7 cellular contexts compared by ENCODE assay signal in the genomic region with DNA sequence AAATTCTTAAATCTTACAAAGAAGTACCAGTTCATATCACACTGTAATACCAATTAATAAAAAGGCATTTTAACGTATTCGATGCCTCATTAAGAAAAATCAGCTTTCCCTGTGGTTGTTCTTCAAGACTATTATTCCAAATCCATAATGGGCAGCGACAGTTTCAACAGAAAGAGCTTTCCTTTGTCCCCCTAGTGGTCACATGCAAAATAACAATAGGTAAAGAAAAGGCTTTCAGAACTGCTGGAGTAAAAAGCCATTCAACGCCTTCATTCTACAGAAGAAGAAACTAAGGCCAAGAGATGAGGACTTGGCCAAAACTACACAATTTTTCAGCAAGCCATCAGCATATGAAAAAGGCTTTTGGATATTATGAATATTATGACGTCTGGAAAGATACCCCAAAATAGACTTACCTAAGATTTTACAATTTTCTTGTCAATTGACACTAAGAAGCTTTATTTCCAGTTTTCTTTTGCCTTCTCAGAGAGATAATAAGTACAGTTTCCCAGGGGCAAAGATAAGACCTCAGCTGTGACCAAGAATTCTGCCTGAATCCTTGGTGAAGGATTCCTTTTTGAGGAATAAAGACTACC. TPM values are rescaled to one million over a fixed set of nuclear protein-coding genes. Genes with fewer than 3 reads are reported as not detected.
A peak's percentile ranks its signal among the peaks of the same experiment; 100 is the strongest.
DNase-seq lines count a peak whose midpoint lies in the region; ATAC-seq, FAIRE-seq and TF ChIP-seq lines count a peak whose summit lies in the region.

No MANE protein-coding gene starts in this region.

- H3K4me1 ChIP-seq in SK-N-SH (ENCODE audit: control insufficient read depth in 1 of 2, insufficient read depth in 2 of 2, low read depth in 1 of 2, low read length in 1 of 2) = no peaks in the 10 kb centered on the region
- no peaks in the 10 kb centered on the region for H3K4me1 ChIP-seq in tibial artery

- ATAC-seq in HG02970 (IDR thresholded peaks at IDR 0.05; ENCODE audit: low FRiP score, unreplicated experiment) = no peak

- POLR2A ChIA-PET in SK-N-SH (lab: Yijun Ruan, JAX) = no interaction called here

- TF ChIP-seq CTCF in GM12873 (IDR thresholded peaks at IDR 0.05; ENCODE audit: insufficient read depth, low read depth, low read length, missing control alignments) = peak; percentile 73
- peak; percentile 84 for TF ChIP-seq CTCF in SK-N-SH (IDR thresholded peaks at IDR 0.05)
- peak; percentile 70 to 72 for TF ChIP-seq CTCF in tibial artery (IDR thresholded peaks at IDR 0.05)

- DNase-seq in Kasumi-1 (lab: John Stamatoyannopoulos, UW) (peak; percentile 61 to 82), SK-N-SH (peak; percentile 37), frontal cortex (ENCODE audit: low spot score in 2 of 2) (peak in 1 of 2 donors; percentile 6), tibial artery (no peak), HuH-7 (ENCODE audit: low spot score) (no peak)

- FAIRE-seq in frontal cortex (lab: Jason Lieb, UNC) = peak; percentile 33

- H3K36me3 ChIP-seq in SK-N-SH (replicated peaks in 1 of 2; ENCODE audit: control insufficient read depth in 1 of 2, insufficient read depth in 2 of 2, low read length in 1 of 2) (no peaks in the 10 kb centered on the region), tibial artery (no peaks in the 10 kb centered on the region)

- intact Hi-C loops in tibial artery (cut with DNase I; ENCODE audit: low total_unique reads) = no loop called here

- WGBS in SK-N-SH (ENCODE audit: low lambda C conversion rate) = 6% methylated on average over 5 of the region's 5 CpGs

- H3K9me2 ChIP-seq in SK-N-SH = no peaks in the 10 kb centered on the region

- no peaks in the 10 kb centered on the region for H4K20me1 ChIP-seq in SK-N-SH (ENCODE audit: insufficient read depth)

- H3K9me3 ChIP-seq in SK-N-SH (no peaks in the 10 kb centered on the region), tibial artery (no peaks in the 10 kb centered on the region)

- H3K27me3 ChIP-seq in SK-N-SH (ENCODE audit: insufficient read depth) = peaks cover 6% of the 10 kb centered on the region
- no peaks in the 10 kb centered on the region for H3K27me3 ChIP-seq in tibial artery

- H3K4me3 ChIP-seq in SK-N-SH (ENCODE audit: low read depth in 2 of 2, low read length in 1 of 2) (no peak overlapping the region), tibial artery (no peak overlapping the region)

- no peak for TF ChIP-seq EP300 in SK-N-SH (IDR thresholded peaks at IDR 0.05; ENCODE audit: borderline replicate concordance in 1 of 2, low read depth in 1 of 2, low read length in 1 of 2)

- CTCF ChIA-PET in SK-N-SH (lab: Yijun Ruan, JAX) = interaction anchor here (0.5 to 4.1 kb wide), 36 partner anchors 10 to 1146 kb away, joined by 3 to 19 read pairs (median 4); no protein-coding TSS in a partner anchor

- no peaks in the 10 kb centered on the region for H3K79me2 ChIP-seq in SK-N-SH (ENCODE audit: insufficient read depth)

- peak; percentile 50 for TF ChIP-seq RAD21 in SK-N-SH (IDR thresholded peaks at IDR 0.05; ENCODE audit: low read length)

- H3F3A ChIP-seq in SK-N-SH (replicated peaks; ENCODE audit: insufficient read depth) = no peaks in the 10 kb centered on the region

- H3K4me2 ChIP-seq in SK-N-SH = no peak overlapping the region

- no peak overlapping the region for H3K27ac ChIP-seq in SK-N-SH (ENCODE audit: low read depth in 2 of 2, low read length in 1 of 2)
- no peak overlapping the region for H3K27ac ChIP-seq in tibial artery

- no peak overlapping the region for H2AFZ ChIP-seq in SK-N-SH (ENCODE audit: low read depth)

- no peak overlapping the region for H3K9ac ChIP-seq in SK-N-SH

TF ChIP-seq in SK-N-SH, 30 proteins besides CTCF, POLR2A, EP300 and RAD21:
- TF ChIP-seq SMC3 (IDR thresholded peaks at IDR 0.05; ENCODE audit: low read depth, low read length) = peak; percentile 30
- no peak for TF ChIP-seq RCOR1 (IDR thresholded peaks at IDR 0.05; ENCODE audit: low read length)

RNA-seq across cellular contexts. Expression of gene CDH6, which starts 6.7 kb away (rescaled TPM):
- 1.1 and 1.4 TPM in 2 replicates for polyA plus RNA-seq in SK-N-SH (2012; rRNA removed)
- 0.93 and 0.96 TPM in 2 replicates for polyA plus RNA-seq in SK-N-SH (2012; cell fraction: cytosol; rRNA removed)
- 0.42 and 0.94 TPM in 2 replicates for polyA plus RNA-seq in SK-N-SH (2012; cell fraction: nucleus; rRNA removed)
- 37.1 TPM for total RNA-seq in frontal cortex

Comparison
In these comparisons a context has a peak if more than half of its experiments do, and no peak if none do; other contexts are left out.
1. DNase-seq: peak in Kasumi-1 (2 of 2) and SK-N-SH (single experiment); none in tibial artery (0 of 2) and HuH-7 (single experiment).
2. Peak in every context shown above with its lines, with median percentiles within 50 percentile points of each other: CTCF ChIP-seq.